27 cellular contexts compared by ENCODE assay signal in the genomic region with DNA sequence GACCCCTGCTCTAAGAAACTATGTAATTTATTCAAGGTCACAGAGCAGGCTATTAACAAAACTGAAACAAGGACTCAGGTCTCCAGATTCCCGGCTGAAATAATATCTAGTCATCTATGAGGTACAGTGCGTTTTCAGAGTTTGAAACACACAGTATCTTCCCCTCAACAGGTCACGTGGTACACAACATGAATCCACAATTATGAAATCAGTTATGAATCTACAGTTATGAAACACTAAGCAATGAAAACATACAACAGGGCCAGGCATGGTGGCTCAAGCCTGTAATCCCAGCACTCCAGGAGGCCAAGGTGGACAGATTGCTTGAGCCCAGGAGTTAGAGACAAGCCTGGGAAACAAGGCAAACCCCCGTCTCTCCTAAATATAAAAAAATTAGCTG.
A peak's percentile ranks its signal among the peaks of the same experiment; 100 is the strongest.
DNase-seq lines count a peak whose midpoint lies in the region; ATAC-seq, FAIRE-seq and TF ChIP-seq lines count a peak whose summit lies in the region.
"Had no signal": no experiment of that assay in that cellular context is flagged by ENCODE, and none has a peak within 500 bp of the region (broad histone marks: within the 10 kb centered on the region; RNA-seq: fewer than 3 reads in every experiment).

No MANE protein-coding gene starts in this region.

- H3K27ac Mint-ChIP-seq in MCF 10A (ENCODE audit: low read depth, unreplicated experiment) = no peak overlapping the region
- H3K27ac Mint-ChIP-seq: CD14-positive monocyte; CD4-positive, alpha-beta T cell; CD8-positive, alpha-beta memory T cell had no signal

- H4K20me1 ChIP-seq in mammary epithelial cell (ENCODE audit: insufficient read depth, low read length) (no peaks in the 10 kb centered on the region), GM12878 (ENCODE audit: control insufficient read depth, insufficient read depth) (no peaks in the 10 kb centered on the region)
- H4K20me1 ChIP-seq: BLaER1 treated with 17β-estradiol and CSF1 and Interleukin-3, amounts not matched to agents 10 nM and 100 nM had no signal

- no TSS peak for BruUV-seq in MCF 10A (replicated peaks; lab: Mats Ljungman, UMichigan)
- no TSS peak for BruUV-seq in mammary epithelial cell (replicated peaks; lab: Mats Ljungman, UMichigan)
- no TSS peak for BruUV-seq in GM12878 (replicated peaks; lab: Mats Ljungman, UMichigan)

- TF ChIP-seq CTCF in MCF 10A (IDR thresholded peaks at IDR 0.05; ENCODE audit: unreplicated experiment) (no peak), mammary epithelial cell (conservative IDR thresholded peaks at IDR 0.05 in 1 of 2, IDR thresholded peaks at IDR 0.05 in 1 of 2; ENCODE audit: extremely low read depth in 1 of 2, insufficient read depth in 1 of 2, low read depth in 1 of 2, low read length in 2 of 2) (no peak), GM12878 (IDR thresholded peaks at IDR 0.05 in 2 of 3, conservative IDR thresholded peaks at IDR 0.05 in 1 of 3; ENCODE audit: control insufficient read depth in 2 of 3, extremely low read depth in 1 of 3, insufficient read depth in 1 of 3, low read depth in 3 of 3, low read length in 3 of 3) (no peak)

- H3K4me2 ChIP-seq in mammary epithelial cell (ENCODE audit: insufficient read depth, low read depth, low read length) (no peak overlapping the region), GM12878 (ENCODE audit: control insufficient read depth, insufficient read depth) (no peak overlapping the region)
- H3K4me2 ChIP-seq: A549; BLaER1 treated with 17β-estradiol and CSF1 and Interleukin-3, amounts not matched to agents 10 nM and 100 nM had no signal

- H3K4me3 ChIP-seq in mammary epithelial cell (replicated peaks in 1 of 3; ENCODE audit: insufficient read depth in 1 of 3, low read depth in 2 of 3, low read length in 3 of 3) (no peak overlapping the region), GM12878 (no peak overlapping the region)
- H3K4me3 ChIP-seq: A549; BLaER1 treated with 17β-estradiol and CSF1 and Interleukin-3, amounts not matched to agents 10 nM and 100 nM; GM23248 had no signal

- ATAC-seq in GM12878 = no peak
- ATAC-seq in HG02938 (IDR thresholded peaks at IDR 0.05; ENCODE audit: unreplicated experiment) = no peak
- ATAC-seq: A549 had no signal

- no peak for FAIRE-seq in GM12878 (lab: Jason Lieb, UNC)
- FAIRE-seq: A549, D721Med, GM12892, H1 had no signal

- H3K79me2 ChIP-seq in mammary epithelial cell (ENCODE audit: insufficient read depth, low read length) (no peaks in the 10 kb centered on the region), GM12878 (ENCODE audit: control insufficient read depth, insufficient read depth, low read length) (no peaks in the 10 kb centered on the region)

- no peaks in the 10 kb centered on the region for H3K27me3 Mint-ChIP-seq in MCF 10A (ENCODE audit: insufficient read depth, unreplicated experiment)
- H3K27me3 Mint-ChIP-seq: CD4-positive, alpha-beta T cell; CD8-positive, alpha-beta memory T cell had no signal

- peak; percentile 44 for DNase-seq in MCF 10A (ENCODE audit: unreplicated experiment)
- no peak for DNase-seq in mammary epithelial cell
- peak; percentile 3 for DNase-seq in MV-4-11 (lab: John Stamatoyannopoulos, UW)
- DNase-seq in GM12878 (ENCODE audit: low read depth, low spot score) = no peak
- DNase-seq in iris pigment epithelial cell (ENCODE audit: low read depth) = peak; percentile 51
- DNase-seq in DMS153 (lab: John Stamatoyannopoulos, UW) = no peak
- DNase-seq in activated T-cell treated with anti-CD3 and anti-CD28 coated beads, Interleukin-2, amount 50 U/mL, for 1 hour = no peak
- DNase-seq: 8988T; ACHN; AML-193; BE2C; CD4-positive, alpha-beta T cell; CD8-positive, alpha-beta memory T cell; DMS 273 treated with DMSO at 0.1 percent for 48 hours; DMS53; DMS79 treated with DMSO at 0.1 percent for 48 hours; GF-D8; GM23248; H7; HCEC 1CT had no signal

- H3K36me3 ChIP-seq in mammary epithelial cell (ENCODE audit: insufficient read depth, low read length) (no peaks in the 10 kb centered on the region), GM12878 (ENCODE audit: control insufficient read depth in 2 of 2, insufficient read depth in 2 of 2, low read length in 1 of 2) (no peaks in the 10 kb centered on the region)
- H3K36me3 ChIP-seq: BE2C; BLaER1 treated with 17β-estradiol and CSF1 and Interleukin-3, amounts not matched to agents 10 nM and 100 nM had no signal

- no peak for TF ChIP-seq RAD21 in GM12878 (IDR thresholded peaks at IDR 0.05; ENCODE audit: insufficient read depth, low read depth, low read length)

- H3K27ac ChIP-seq in mammary epithelial cell (ENCODE audit: insufficient read depth, low read depth, low read length) (no peak overlapping the region), GM12878 (ENCODE audit: control insufficient read depth, insufficient read depth) (no peak overlapping the region)
- H3K27ac ChIP-seq: A549; BLaER1 treated with 17β-estradiol and CSF1 and Interleukin-3, amounts not matched to agents 10 nM and 100 nM; GM23248 had no signal

- H3K9me3 Mint-ChIP-seq in MCF 10A (ENCODE audit: unreplicated experiment) = no peaks in the 10 kb centered on the region
- H3K9me3 Mint-ChIP-seq: CD14-positive monocyte; CD4-positive, alpha-beta T cell; CD8-positive, alpha-beta memory T cell had no signal

- TF ChIP-seq POLR2A in GM12878 (IDR thresholded peaks at IDR 0.05; ENCODE audit: low read depth, low read length) = no peak

- in situ Hi-C loops in mammary epithelial cell (cut with MboI; ENCODE audit: low sequenced_read_pairs in 2 of 2) = no loop called here
- in situ Hi-C loops in GM12878 (cut with MboI) = no loop called here

- dilution Hi-C loops in mammary epithelial cell (cut with HindIII; ENCODE audit: low sequenced_read_pairs) = no loop called here

- H3K4me1 ChIP-seq in mammary epithelial cell (ENCODE audit: insufficient read depth, low read length) = no peaks in the 10 kb centered on the region
- no peaks in the 10 kb centered on the region for H3K4me1 ChIP-seq in GM12878 (ENCODE audit: control insufficient read depth, insufficient read depth, low read length)
- H3K4me1 ChIP-seq: A549; BE2C; BLaER1 treated with 17β-estradiol and CSF1 and Interleukin-3, amounts not matched to agents 10 nM and 100 nM had no signal

- no peak for TF ChIP-seq EP300 in GM12878 (IDR thresholded peaks at IDR 0.05; ENCODE audit: borderline replicate concordance in 1 of 2, control insufficient read depth in 1 of 2, low read depth in 2 of 2, low read length in 2 of 2)

- SMC1A ChIA-PET in GM12878 (lab: Charles Lee; ENCODE audit: uncharacterized antibody, unreplicated experiment) = no interaction called here

- CTCF ChIA-PET in MCF 10A (lab: Yijun Ruan, JAX) = no interaction called here
- CTCF ChIA-PET in mammary epithelial cell (lab: Charles Lee; ENCODE audit: low non-redundant PET) = no interaction called here
- CTCF ChIA-PET in GM12878 (lab: Yijun Ruan, JAX) = no interaction called here

- no peak overlapping the region for H3K4me3 Mint-ChIP-seq in MCF 10A (ENCODE audit: unreplicated experiment)
- H3K4me3 Mint-ChIP-seq: CD14-positive monocyte; CD4-positive, alpha-beta T cell; CD8-positive, alpha-beta memory T cell had no signal

- H3K27me3 ChIP-seq in mammary epithelial cell (ENCODE audit: insufficient read depth, low read length) (no peaks in the 10 kb centered on the region), GM12878 (replicated peaks in 1 of 2; ENCODE audit: control insufficient read depth in 2 of 2, insufficient read depth in 2 of 2, low read length in 1 of 2) (no peaks in the 10 kb centered on the region)
- H3K27me3 ChIP-seq: BE2C; BLaER1 treated with 17β-estradiol and CSF1 and Interleukin-3, amounts not matched to agents 10 nM and 100 nM had no signal

- H3K9ac ChIP-seq in mammary epithelial cell (ENCODE audit: insufficient read depth, low read length) = no peak overlapping the region
- no peak overlapping the region for H3K9ac ChIP-seq in GM12878 (ENCODE audit: control insufficient read depth, insufficient read depth, low read length)
- H3K9ac ChIP-seq: BLaER1 treated with 17β-estradiol and CSF1 and Interleukin-3, amounts not matched to agents 10 nM and 100 nM; GM23248 had no signal

- 90% methylated on average over 4 of the region's 4 CpGs for WGBS in mammary epithelial cell (ENCODE audit: low coverage, missing lambda C conversion rate)
- WGBS in GM12878 (ENCODE audit: insufficient coverage, insufficient replicate concordance, low lambda C conversion rate, missing lambda C conversion rate) = 0% methylated on average over 4 of the region's 4 CpGs

- RAD21 ChIA-PET in GM12878 (lab: Charles Lee; ENCODE audit: unreplicated experiment) = no interaction called here

- no peak overlapping the region for H2AFZ ChIP-seq in mammary epithelial cell (ENCODE audit: low read depth, low read length)
- H2AFZ ChIP-seq in GM12878 (ENCODE audit: control insufficient read depth, low read depth, low read length) = no peak overlapping the region
- H2AFZ ChIP-seq: GM23248 had no signal

- H3K36me3 Mint-ChIP-seq in MCF 10A (ENCODE audit: insufficient read depth, unreplicated experiment) = no peaks in the 10 kb centered on the region
- H3K36me3 Mint-ChIP-seq: CD14-positive monocyte had no signal

- peaks cover under 1% of the 10 kb centered on the region for H3K4me1 Mint-ChIP-seq in MCF 10A (ENCODE audit: insufficient read depth, unreplicated experiment)
- H3K4me1 Mint-ChIP-seq: CD14-positive monocyte; CD8-positive, alpha-beta memory T cell had no signal

- intact Hi-C loops in MCF 10A (cut with micrococcal nuclease) = no loop called here
- intact Hi-C loops in mammary epithelial cell (cut with micrococcal nuclease) = no loop called here
- intact Hi-C loops in GM12878 (cut with micrococcal nuclease; ENCODE audit: unreplicated experiment) = no loop called here

- POLR2A ChIA-PET in MCF 10A (lab: Yijun Ruan, JAX) = no interaction called here
- POLR2A ChIA-PET in GM12878 (lab: Charles Lee) = no interaction called here

- H3K9me3 ChIP-seq in mammary epithelial cell (replicated peaks; ENCODE audit: insufficient read depth, low read length) (no peaks in the 10 kb centered on the region), GM12878 (replicated peaks; ENCODE audit: control insufficient read depth, insufficient read depth, low read length) (no peaks in the 10 kb centered on the region)
- H3K9me3 ChIP-seq: A549; BE2C; BLaER1 treated with 17β-estradiol and CSF1 and Interleukin-3, amounts not matched to agents 10 nM and 100 nM had no signal

TF ChIP-seq in GM12878, 131 proteins besides CTCF, POLR2A, EP300 and RAD21 (continues in another document):
- TF ChIP-seq RAD51 (IDR thresholded peaks at IDR 0.05) (peak; percentile 71; the same call in 1 of the 2 replicates), MTA2 (IDR thresholded peaks at IDR 0.05; ENCODE audit: low read depth) (no peak), RB1 (IDR thresholded peaks at IDR 0.05; ENCODE audit: borderline replicate concordance) (no peak)

Comparison
In these comparisons a context has a peak if more than half of its experiments do, and no peak if none do; other contexts are left out.
1. DNase-seq: peak in MCF 10A (single experiment), MV-4-11 (single experiment) and iris pigment epithelial cell (single experiment); none in mammary epithelial cell (single experiment), GM12878 (single experiment), DMS153 (single experiment) and activated T-cell treated with anti-CD3 and anti-CD28 coated beads, Interleukin-2, amount 50 U/mL, for 1 hour (single experiment).